In genomic region chr14:55448146-55448614, GRCh38 we compare ENCODE assay signal across 1 cellular context.
TF ChIP-seq lines count a peak whose summit lies in the region.

No MANE protein-coding gene starts in this region.

TF ChIP-seq in HepG2, 621 proteins besides CTCF, POLR2A, EP300 and RAD21:
- no peak for TF ChIP-seq ZEB1 (IDR thresholded peaks at IDR 0.05; ENCODE audit: insufficient replicate concordance, low read depth)
- TF ChIP-seq ZNF614 (CRISPR knock-in tag; IDR thresholded peaks at IDR 0.05; ENCODE audit: borderline replicate concordance) = no peak
- no peak for TF ChIP-seq KAT7 (CRISPR knock-in tag; IDR thresholded peaks at IDR 0.05; ENCODE audit: borderline replicate concordance)
- TF ChIP-seq ARID5B (CRISPR knock-in tag; IDR thresholded peaks at IDR 0.05) = no peak
- TF ChIP-seq XBP1 (CRISPR knock-in tag; IDR thresholded peaks at IDR 0.05) = no peak
- TF ChIP-seq ZNF12 (CRISPR knock-in tag; IDR thresholded peaks at IDR 0.05) = no peak
- TF ChIP-seq, protein P1, sequence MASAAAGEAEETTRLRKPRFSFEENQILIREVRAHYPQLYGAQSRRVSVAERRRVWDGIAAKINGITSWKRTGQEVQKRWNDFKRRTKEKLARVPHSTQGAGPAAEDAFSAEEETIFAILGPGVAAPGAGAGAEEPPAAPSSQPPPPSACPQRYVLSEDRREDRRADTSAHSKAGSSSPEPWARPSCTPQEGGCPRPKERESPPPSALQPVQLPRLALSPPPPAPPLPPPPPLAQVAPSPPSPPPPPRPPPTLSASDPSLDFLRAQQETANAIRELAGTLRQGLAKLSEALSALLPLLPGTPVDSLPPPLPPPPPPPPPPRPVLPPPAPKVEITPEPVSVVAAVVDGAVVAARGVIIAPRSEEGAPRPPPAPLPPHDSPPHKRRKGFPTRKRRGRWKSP (CRISPR knock-in tag; IDR thresholded peaks at IDR 0.05) = no peak
- TF ChIP-seq ZZZ3 (CRISPR knock-in tag; IDR thresholded peaks at IDR 0.05; ENCODE audit: borderline replicate concordance) = no peak
- no peak for TF ChIP-seq ZNF18 (CRISPR knock-in tag; IDR thresholded peaks at IDR 0.05; ENCODE audit: insufficient replicate concordance)
- no peak for TF ChIP-seq U2AF2 (IDR thresholded peaks at IDR 0.05; ENCODE audit: low read depth, low read length)
- TF ChIP-seq PLRG1 (conservative IDR thresholded peaks at IDR 0.05) = no peak
- TF ChIP-seq ARNT (IDR thresholded peaks at IDR 0.05) = no peak
- no peak for TF ChIP-seq ZNF670 (CRISPR knock-in tag; IDR thresholded peaks at IDR 0.05; ENCODE audit: borderline replicate concordance)
- TF ChIP-seq ZNF3 (CRISPR knock-in tag; IDR thresholded peaks at IDR 0.05) = no peak
- TF ChIP-seq JDP2 (CRISPR knock-in tag; IDR thresholded peaks at IDR 0.05; ENCODE audit: borderline replicate concordance) = no peak
